In the genomic region with DNA sequence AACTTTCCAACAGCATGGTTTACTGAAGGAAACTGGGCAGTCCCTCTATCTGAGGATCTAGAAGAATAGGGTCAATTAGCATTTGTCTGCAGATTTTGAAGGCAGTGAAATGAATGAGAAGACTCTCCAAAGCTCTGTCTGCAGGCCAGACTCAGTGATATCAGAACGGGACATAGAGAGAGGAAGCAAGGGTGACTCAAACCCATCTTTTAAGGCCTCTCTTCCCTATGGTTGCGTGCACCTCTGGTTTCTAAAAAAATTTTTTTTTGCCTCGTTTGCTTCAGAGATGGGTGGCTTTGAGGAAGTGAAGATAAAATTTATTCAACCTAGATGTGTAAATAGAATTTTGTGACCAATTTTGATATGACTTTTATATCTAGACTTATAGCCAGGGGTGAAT, we compare ENCODE assay signal across 17 cellular contexts.
"Had no signal": no experiment of that assay in that cellular context is flagged by ENCODE, and none has a peak within 500 bp of the region (broad histone marks: within the 10 kb centered on the region; RNA-seq: fewer than 3 reads in every experiment).

No MANE protein-coding gene starts in this region.

- H3K9me2 ChIP-seq: SK-N-SH had no signal

- H3K9me3 Mint-ChIP-seq: IgD-negative memory B cell, T-cell had no signal

- H3K4me3 ChIP-seq: K562 had no signal

- H3K36me3 Mint-ChIP-seq: IgD-negative memory B cell, T-cell had no signal

- H3K27ac ChIP-seq: KMS-11, RWPE1 had no signal

- ATAC-seq: K562, T-cell had no signal

- H3K4me1 Mint-ChIP-seq: IgD-negative memory B cell, T-cell had no signal

- H3K4me2 ChIP-seq: KMS-11, SK-N-SH had no signal

- H3K9me3 ChIP-seq: SK-N-SH had no signal

- H3K4me3 Mint-ChIP-seq: IgD-negative memory B cell, T-cell had no signal

- H3K27ac Mint-ChIP-seq: IgD-negative memory B cell, T-cell had no signal

- DNase-seq: Kasumi-1, MM.1S, NCI-H1092 treated with DMSO at 0.1 percent for 48 hours, NCI-H1436, NCI-H187, NCI-H2029, NCI-H2227 treated with DMSO at 0.1 percent for 48 hours, NCI-H524, NCI-H526 treated with DMSO at 0.1 percent for 48 hours, NCI-H748 treated with DMSO at 0.1 percent for 48 hours, SHP77, SK-N-SH, T-cell had no signal

- H3K27me3 Mint-ChIP-seq: IgD-negative memory B cell had no signal
